Comparison of ENCODE assay signal across 24 cellular contexts in the genomic region with DNA sequence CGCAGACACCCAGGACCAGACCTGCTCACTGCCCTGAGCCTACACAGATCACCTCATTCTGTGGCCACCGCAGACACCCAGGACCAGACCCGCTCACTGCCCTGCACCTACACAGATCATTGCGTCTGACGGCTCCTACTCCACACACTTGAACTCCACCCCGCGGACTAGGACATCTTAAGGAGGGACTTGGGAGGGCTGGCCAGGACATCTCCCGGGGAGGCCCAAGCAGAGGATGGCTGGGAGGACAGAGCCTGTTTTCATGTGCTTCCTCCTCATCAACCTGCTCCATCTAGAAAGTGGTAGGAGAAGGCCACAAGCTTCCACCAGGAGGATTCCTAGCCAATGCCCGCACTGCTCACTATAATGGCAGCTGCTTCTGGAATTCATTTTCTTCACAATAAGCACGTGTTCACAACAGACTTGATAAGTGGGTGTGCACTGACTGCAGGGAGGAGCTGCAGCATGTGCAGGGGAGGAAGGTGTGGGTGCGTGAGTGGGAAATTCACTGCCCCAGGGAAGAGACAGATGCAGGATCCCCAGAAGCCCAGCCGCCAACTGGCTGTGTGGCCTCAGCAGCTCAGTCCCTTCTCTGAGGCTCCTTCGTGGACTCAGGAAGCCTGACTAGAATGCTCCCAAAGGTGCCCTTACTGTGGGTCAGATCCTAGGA.
"Had no signal": no experiment of that assay in that cellular context is flagged by ENCODE, and none has a peak within 500 bp of the region (broad histone marks: within the 10 kb centered on the region; RNA-seq: fewer than 3 reads in every experiment).

No MANE protein-coding gene starts in this region.

- H3K36me3 ChIP-seq: ovary, right lobe of liver, sigmoid colon, suprapubic skin, tibial artery, transverse colon, upper lobe of right lung, uterus had no signal

- H3K9ac ChIP-seq: parathyroid adenoma had no signal

- H3K79me2 ChIP-seq: parathyroid adenoma had no signal

- H3K9me3 ChIP-seq: psoas muscle, right lobe of liver, sigmoid colon, suprapubic skin, testis, tibial artery, transverse colon, upper lobe of right lung, uterus had no signal

- FAIRE-seq: small intestine had no signal

- H3K27ac ChIP-seq: ovary, parathyroid adenoma, psoas muscle, right lobe of liver, sigmoid colon, suprapubic skin, testis, tibial artery, transverse colon, upper lobe of right lung, uterus had no signal

- H2AFZ ChIP-seq: parathyroid adenoma had no signal

- H3K27me3 ChIP-seq: ovary, right lobe of liver, sigmoid colon, suprapubic skin, testis, upper lobe of right lung, uterus had no signal

- H3K4me3 ChIP-seq: ovary, psoas muscle, right lobe of liver, sigmoid colon, suprapubic skin, testis, tibial artery, transverse colon, upper lobe of right lung, uterus had no signal

- H3K4me1 ChIP-seq: parathyroid adenoma, psoas muscle, right lobe of liver, sigmoid colon, suprapubic skin, testis, tibial artery, transverse colon, upper lobe of right lung, uterus had no signal

- DNase-seq: naive thymus-derived CD8-positive, alpha-beta T cell; occipital lobe; ovary; psoas muscle; small intestine; stimulated activated CD4-positive, alpha-beta T cell treated with anti-CD3 and anti-CD28 coated beads, Interleukin-15, amount 100 ng/mL, for 24 hours; stimulated activated CD4-positive, alpha-beta T cell treated with anti-CD3 and anti-CD28 coated beads, Interleukin-2, amount 100 ng/mL, for 24 hours; stimulated activated CD4-positive, alpha-beta T cell treated with anti-CD3 and anti-CD28 coated beads, Interleukin-2, amount 100 ng/mL, for 48 hours; stimulated activated CD4-positive, alpha-beta T cell treated with anti-CD3 and anti-CD28 coated beads, Interleukin-4, amount 100 ng/mL, for 24 hours; stimulated activated naive CD4-positive, alpha-beta T cell; stimulated activated naive CD8-positive, alpha-beta T cell treated with anti-CD3 and anti-CD28 coated beads, Interleukin-15, amount 100 ng/mL, for 72 hours; substantia nigra; testis; tibial artery; transverse colon; upper lobe of right lung; uterus had no signal

- ATAC-seq: naive thymus-derived CD8-positive, alpha-beta T cell; natural killer cell treated with Interleukin-12 subunit alpha and Interleukin-12 subunit beta and Interleukin-15 and Interleukin-18, amount 100 ng/mL, for 72 hours; psoas muscle; stimulated activated memory B cell treated with anti-CD40 and anti-IgM and Interleukin-4, amounts not matched to agents 10 μg/mL and 1 μg/mL and 100 μg/mL, for 72 hours; stimulated activated naive CD8-positive, alpha-beta T cell treated with anti-CD3 and anti-CD28 coated beads, Interleukin-15, amount 100 ng/mL, for 72 hours; stimulated activated naive CD8-positive, alpha-beta T cell treated with anti-CD3 and anti-CD28 coated beads, Interleukin-15, Interleukin-2, amounts not matched to agents 100 U/mL and 50 U/mL, for 24 hours; upper lobe of right lung had no signal
